ENCODE assay signal across 9 cellular contexts in the genomic region with DNA sequence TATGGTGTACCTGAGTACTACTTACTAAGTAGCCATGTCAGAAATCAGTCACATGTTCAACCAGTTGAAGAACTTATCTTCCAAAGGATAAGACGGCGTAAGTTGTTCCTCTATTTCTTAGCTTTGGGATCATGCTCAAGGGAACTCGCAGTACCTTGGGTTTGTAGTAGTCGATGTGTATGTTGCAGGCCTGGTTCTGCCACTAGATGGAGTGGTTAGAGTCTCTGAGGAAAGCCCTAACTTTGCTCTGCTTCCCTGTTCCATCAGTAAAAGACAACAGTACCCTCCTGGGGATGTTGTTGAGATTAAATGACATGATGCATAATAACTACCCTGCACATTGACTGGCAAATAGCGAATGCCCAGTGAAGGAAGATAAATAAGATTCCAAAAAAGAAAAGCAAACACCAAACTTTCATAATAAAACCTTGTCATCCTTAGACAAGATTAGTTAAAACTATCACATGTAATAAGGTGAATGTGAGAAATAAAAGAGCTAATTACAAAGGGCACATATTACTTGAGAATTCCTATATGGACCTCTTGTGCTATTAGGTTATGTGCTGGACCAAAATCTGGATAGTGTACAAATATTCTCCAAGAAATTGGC.
DNase-seq lines count a peak whose midpoint lies in the region; ATAC-seq and TF ChIP-seq lines count a peak whose summit lies in the region.
"Had no signal": no experiment of that assay in that cellular context is flagged by ENCODE, and none has a peak within 500 bp of the region (broad histone marks: within the 10 kb centered on the region; RNA-seq: fewer than 3 reads in every experiment).

No MANE protein-coding gene starts in this region.

- H3K4me1 Mint-ChIP-seq in CD8-positive, alpha-beta T cell (ENCODE audit: low read depth): no peaks in the 10 kb centered on the region
- H3K4me1 Mint-ChIP-seq in immature natural killer cell: no peaks in the 10 kb centered on the region

- no peak overlapping the region for H2AFZ ChIP-seq in GM23248

- H3K27ac ChIP-seq in GM23248 (no peak overlapping the region), RWPE2 (ENCODE audit: poor library complexity, severe bottlenecking) (no peak overlapping the region)
- H3K27ac ChIP-seq in CD8-positive, alpha-beta T cell (ENCODE audit: low read depth, low read length): no peak overlapping the region

- TF ChIP-seq CTCF in AG10803 (conservative IDR thresholded peaks at IDR 0.05; ENCODE audit: low read length): peak; percentile 64
- TF ChIP-seq CTCF in RWPE2 (IDR thresholded peaks at IDR 0.05; ENCODE audit: poor library complexity, severe bottlenecking): peak; percentile 78
- no peak for TF ChIP-seq CTCF in CD8-positive, alpha-beta T cell (IDR thresholded peaks at IDR 0.05)

- in situ Hi-C loops in GM23248 (cut with MboI): loop anchor here (25.0 kb wide), 1 partner anchor 1525 kb away; no protein-coding TSS in a partner anchor

- H3K27me3 ChIP-seq in GM23248 (replicated peaks; ENCODE audit: insufficient read depth): no peaks in the 10 kb centered on the region; the same call in 1 of the 2 replicates
- H3K27me3 ChIP-seq in RWPE2 (ENCODE audit: insufficient read depth, poor library complexity, severe bottlenecking): no peaks in the 10 kb centered on the region
- no peaks in the 10 kb centered on the region for H3K27me3 ChIP-seq in CD8-positive, alpha-beta T cell (ENCODE audit: insufficient read depth, low read length)

- H3K36me3 ChIP-seq in GM23248 (ENCODE audit: low read depth): no peaks in the 10 kb centered on the region
- no peaks in the 10 kb centered on the region for H3K36me3 ChIP-seq in RWPE2 (ENCODE audit: low read depth)
- no peaks in the 10 kb centered on the region for H3K36me3 ChIP-seq in CD8-positive, alpha-beta T cell (ENCODE audit: insufficient read depth, low read length)

- H3K27ac Mint-ChIP-seq in CD8-positive, alpha-beta T cell: no peak overlapping the region
- no peak overlapping the region for H3K27ac Mint-ChIP-seq in immature natural killer cell
- H3K27ac Mint-ChIP-seq: activated naive CD8-positive, alpha-beta T cell had no signal

- WGBS in GM23248 (ENCODE audit: low coverage in 1 of 2, low lambda C conversion rate in 2 of 2, missing lambda C conversion rate in 2 of 2), 2 experiments: 39 to 41% methylated on average over 5 of the region's 5 CpGs

- H3K4me3 Mint-ChIP-seq in CD8-positive, alpha-beta T cell: no peak overlapping the region
- no peak overlapping the region for H3K4me3 Mint-ChIP-seq in immature natural killer cell
- H3K4me3 Mint-ChIP-seq: activated naive CD8-positive, alpha-beta T cell had no signal

- H3K79me2 ChIP-seq in GM23248 (ENCODE audit: insufficient read depth): no peaks in the 10 kb centered on the region

- H3K4me2 ChIP-seq in GM23248 (ENCODE audit: unreplicated experiment): no peak overlapping the region

- no peaks in the 10 kb centered on the region for H3K27me3 Mint-ChIP-seq in CD8-positive, alpha-beta T cell (ENCODE audit: low read depth)
- H3K27me3 Mint-ChIP-seq in immature natural killer cell (ENCODE audit: low read depth in 3 of 3): peaks cover 0 to 3% (median 0%) of the 10 kb centered on the region in 3 donors
- H3K27me3 Mint-ChIP-seq: activated naive CD8-positive, alpha-beta T cell had no signal

- intact Hi-C loops in CD8-positive, alpha-beta T cell (cut with DNase I, micrococcal nuclease): no loop called here

- no peak overlapping the region for H3K4me3 ChIP-seq in AG10803 (ENCODE audit: low read length)
- no peak overlapping the region for H3K4me3 ChIP-seq in GM23248
- H3K4me3 ChIP-seq in RWPE2 (ENCODE audit: severe bottlenecking): no peak overlapping the region
- no peak overlapping the region for H3K4me3 ChIP-seq in CD8-positive, alpha-beta T cell (ENCODE audit: low read depth, low read length)

- DNase-seq in AG10803 (ENCODE audit: low read depth) (peak; percentile 11), GM23248 (peak; percentile 37), RWPE2 (ENCODE audit: low spot score) (no peak), iPS DF 19.7 (ENCODE audit: low read depth, low spot score) (peak; percentile 50), immature natural killer cell (no peak)
- DNase-seq in CD8-positive, alpha-beta T cell: no peak

- ATAC-seq in RWPE2 (ENCODE audit: low read depth) (peak; percentile 79), GM19467 (IDR thresholded peaks at IDR 0.05; ENCODE audit: unreplicated experiment) (no peak), GM18907 (IDR thresholded peaks at IDR 0.05; ENCODE audit: unreplicated experiment) (no peak)
- no peak for ATAC-seq in CD8-positive, alpha-beta T cell

- no peaks in the 10 kb centered on the region for H3K9me2 ChIP-seq in GM23248 (ENCODE audit: insufficient read depth)

- CTCF ChIA-PET in CD8-positive, alpha-beta T cell (lab: Charles Lee): interaction anchor here (0.6 kb wide), 1 partner anchor 820 kb away, joined by 3 read pairs; no protein-coding TSS in a partner anchor

- no peaks in the 10 kb centered on the region for H3K36me3 Mint-ChIP-seq in CD8-positive, alpha-beta T cell
- H3K36me3 Mint-ChIP-seq in immature natural killer cell: no peaks in the 10 kb centered on the region
- H3K36me3 Mint-ChIP-seq: activated naive CD8-positive, alpha-beta T cell had no signal

- H3F3A ChIP-seq in GM23248 (ENCODE audit: insufficient read depth): no peaks in the 10 kb centered on the region

- POLR2A ChIA-PET in CD8-positive, alpha-beta T cell (lab: Charles Lee): no interaction called here

- no peak overlapping the region for H3K9ac ChIP-seq in GM23248

- no peaks in the 10 kb centered on the region for H3K9me3 ChIP-seq in GM23248 (ENCODE audit: low read depth)
- no peaks in the 10 kb centered on the region for H3K9me3 ChIP-seq in RWPE2 (ENCODE audit: severe bottlenecking)
- no peaks in the 10 kb centered on the region for H3K9me3 ChIP-seq in CD8-positive, alpha-beta T cell (ENCODE audit: low read length)

- no peaks in the 10 kb centered on the region for H3K9me3 Mint-ChIP-seq in CD8-positive, alpha-beta T cell
- no peaks in the 10 kb centered on the region for H3K9me3 Mint-ChIP-seq in immature natural killer cell

- H4K20me1 ChIP-seq in GM23248 (ENCODE audit: insufficient read depth): no peaks in the 10 kb centered on the region

- H3K4me1 ChIP-seq in GM23248 (ENCODE audit: insufficient read depth): no peaks in the 10 kb centered on the region
- H3K4me1 ChIP-seq in RWPE2 (ENCODE audit: insufficient read depth, poor library complexity, severe bottlenecking): no peaks in the 10 kb centered on the region
- no peaks in the 10 kb centered on the region for H3K4me1 ChIP-seq in CD8-positive, alpha-beta T cell (ENCODE audit: insufficient read depth, low read length)

Comparison
In these comparisons a context has a peak if more than half of its experiments do, and no peak if none do; other contexts are left out.
1. DNase-seq: peak in AG10803 (single experiment), GM23248 (single experiment) and iPS DF 19.7 (single experiment); none in RWPE2 (single experiment), CD8-positive, alpha-beta T cell (0 of 7) and immature natural killer cell (0 of 3).